9 cellular contexts compared by ENCODE assay signal in the genomic region with DNA sequence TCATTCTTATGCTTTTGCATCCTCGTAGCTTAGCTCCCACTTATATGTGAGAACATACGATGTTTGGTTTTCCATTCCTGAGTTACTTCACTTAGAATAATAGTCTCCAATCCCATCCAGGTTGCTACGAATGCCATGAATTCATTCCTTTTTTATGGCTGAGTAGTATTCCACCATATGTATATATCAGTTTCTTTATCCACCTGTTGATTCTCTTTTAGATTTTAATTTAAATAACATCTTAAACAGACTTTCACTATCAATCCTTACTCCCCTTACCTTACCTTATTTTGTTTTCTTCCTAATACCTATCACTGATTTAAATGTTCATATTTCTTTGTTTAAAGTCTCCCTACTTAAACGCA. TPM values are rescaled to one million over a fixed set of nuclear protein-coding genes. Genes with fewer than 3 reads are reported as not detected.
DNase-seq lines count a peak whose midpoint lies in the region; ATAC-seq and TF ChIP-seq lines count a peak whose summit lies in the region.
"Had no signal": no experiment of that assay in that cellular context is flagged by ENCODE, and none has a peak within 500 bp of the region (broad histone marks: within the 10 kb centered on the region; RNA-seq: fewer than 3 reads in every experiment).

No MANE protein-coding gene starts in this region.

- in situ Hi-C loops in astrocyte of the spinal cord (cut with HindIII; ENCODE audit: low sequenced_read_pairs): no loop called here

- intact Hi-C loops in left ventricle myocardium superior (cut with micrococcal nuclease): no loop called here
- intact Hi-C loops in lower lobe of right lung (cut with DNase I): no loop called here
- intact Hi-C loops in upper lobe of right lung (cut with DNase I): no loop called here

- no peak for DNase-seq in cardiac muscle cell (ENCODE audit: low read depth in 1 of 2, low spot score in 1 of 2)
- DNase-seq in left ventricle myocardium superior: no peak
- DNase-seq in astrocyte of the spinal cord (ENCODE audit: low read depth, low spot score): no peak
- DNase-seq in lower lobe of right lung: no peak
- no peak for DNase-seq in upper lobe of right lung

- peak overlapping the region; percentile 61 for H3K4me3 ChIP-seq in cardiac muscle cell
- peak overlapping the region; percentile 68 for H3K4me3 ChIP-seq in astrocyte of the spinal cord (ENCODE audit: low read depth, low read length)
- H3K4me3 ChIP-seq in lower lobe of right lung: peak overlapping the region; percentile 80
- peak overlapping the region; percentile 75 for H3K4me3 ChIP-seq in upper lobe of right lung

- H3K9me3 ChIP-seq in cardiac muscle cell (ENCODE audit: low read depth) (no peaks in the 10 kb centered on the region), lower lobe of right lung (no peaks in the 10 kb centered on the region), upper lobe of right lung (no peaks in the 10 kb centered on the region)
- H3K9me3 ChIP-seq: mucosa of descending colon had no signal

- no peaks in the 10 kb centered on the region for H3K27me3 ChIP-seq in cardiac muscle cell
- peaks cover 5% of the 10 kb centered on the region for H3K27me3 ChIP-seq in lower lobe of right lung (ENCODE audit: low read depth)
- no peaks in the 10 kb centered on the region for H3K27me3 ChIP-seq in upper lobe of right lung

- no peak for ATAC-seq in left ventricle myocardium superior
- no peak for ATAC-seq in lower lobe of right lung
- no peak for ATAC-seq in upper lobe of right lung
- no peak for ATAC-seq in HG02588 (IDR thresholded peaks at IDR 0.05; ENCODE audit: unreplicated experiment)
- no peak for ATAC-seq in HG02610 (IDR thresholded peaks at IDR 0.05; ENCODE audit: unreplicated experiment)
- ATAC-seq in GM21390 (IDR thresholded peaks at IDR 0.05; ENCODE audit: unreplicated experiment): no peak

- H3K27ac ChIP-seq in cardiac muscle cell (peak overlapping the region; percentile 83), lower lobe of right lung (no peak overlapping the region), upper lobe of right lung (peak overlapping the region; percentile 79)

- TF ChIP-seq CTCF in cardiac muscle cell (IDR thresholded peaks at IDR 0.05; ENCODE audit: low read depth, low read length): no peak
- no peak for TF ChIP-seq CTCF in astrocyte of the spinal cord (IDR thresholded peaks at IDR 0.05; ENCODE audit: low read depth, low read length)
- TF ChIP-seq CTCF in lower lobe of right lung (IDR thresholded peaks at IDR 0.05): no peak
- no peak for TF ChIP-seq CTCF in upper lobe of right lung (IDR thresholded peaks at IDR 0.05)

- H3K36me3 ChIP-seq in cardiac muscle cell: no peaks in the 10 kb centered on the region
- H3K36me3 ChIP-seq in lower lobe of right lung: no peaks in the 10 kb centered on the region
- peaks cover 4% of the 10 kb centered on the region for H3K36me3 ChIP-seq in upper lobe of right lung

- no peaks in the 10 kb centered on the region for H3K4me1 ChIP-seq in cardiac muscle cell (ENCODE audit: low read depth)
- H3K4me1 ChIP-seq in lower lobe of right lung: peaks cover 9% of the 10 kb centered on the region
- peaks cover 10% of the 10 kb centered on the region for H3K4me1 ChIP-seq in upper lobe of right lung

RNA-seq across cellular contexts. Expression of a gene that starts 0.5 kb away (rescaled TPM):
- total RNA-seq in cardiac muscle cell (22.1 and 25.7 TPM in 2 replicates), left ventricle myocardium superior (5.1 TPM), lower lobe of right lung (16.4 TPM), upper lobe of right lung (16.8 TPM)
- 15.3 and 20.9 TPM in 2 replicates for polyA plus RNA-seq in cardiac muscle cell

RNA-seq across cellular contexts. Expression of a gene that starts 29.0 kb away (rescaled TPM):
- total RNA-seq in cardiac muscle cell (0.25 TPM in 1 of 2 replicates, not detected in the other), left ventricle myocardium superior (0.20 TPM), lower lobe of right lung (0.18 TPM), upper lobe of right lung (not detected)
- polyA plus RNA-seq in cardiac muscle cell: 0.06 and 0.17 TPM in 2 replicates
